1 cellular context compared by ENCODE assay signal in the genomic region with DNA sequence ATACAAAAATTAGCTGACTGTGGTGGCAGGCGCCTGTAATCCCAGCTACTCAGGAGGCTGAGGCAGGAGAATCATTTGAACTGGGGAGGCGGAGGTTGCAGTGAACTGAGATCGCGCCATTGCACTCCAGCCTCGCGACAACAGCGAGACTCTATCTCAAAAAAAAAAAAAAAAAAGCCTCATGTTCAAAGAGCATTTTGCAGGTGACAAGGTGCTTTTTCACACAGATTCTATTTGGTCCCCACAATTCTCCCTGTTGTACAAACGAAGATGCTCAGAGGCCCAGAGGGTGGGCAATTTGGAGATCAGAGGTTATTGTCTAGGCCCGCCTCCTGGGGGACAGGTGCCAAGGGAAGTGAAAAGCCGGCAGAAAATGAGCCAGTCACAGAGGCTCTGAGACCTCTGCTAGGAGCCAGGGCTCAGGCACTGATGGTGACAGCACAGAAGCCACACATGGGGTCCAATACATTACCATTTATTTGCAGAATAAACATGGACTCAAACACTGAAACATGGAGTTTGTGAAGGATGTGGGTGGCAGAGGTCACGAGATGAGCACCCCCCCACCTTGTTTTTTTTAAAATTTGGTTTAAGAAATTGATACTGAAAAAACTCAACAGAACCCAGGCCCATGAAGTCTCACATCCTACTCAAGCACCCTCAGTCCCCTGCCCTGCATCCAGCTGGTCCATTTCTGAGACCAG.
TF ChIP-seq lines count a peak whose summit lies in the region.

No MANE protein-coding gene starts in this region.

TF ChIP-seq in GM12878, 131 proteins besides CTCF, POLR2A, EP300 and RAD21:
- TF ChIP-seq TBL1XR1 (IDR thresholded peaks at IDR 0.05; ENCODE audit: low read depth, low read length) = no peak
- TF ChIP-seq RBBP5 (conservative IDR thresholded peaks at IDR 0.05) = no peak
- TF ChIP-seq ESRRA (IDR thresholded peaks at IDR 0.05; ENCODE audit: low read length) = no peak
- TF ChIP-seq SIX5 (IDR thresholded peaks at IDR 0.05; ENCODE audit: low read depth, low read length, severe bottlenecking) = no peak
- TF ChIP-seq TCF12 (IDR thresholded peaks at IDR 0.05; ENCODE audit: low read depth, low read length) = no peak
- TF ChIP-seq, protein P1, sequence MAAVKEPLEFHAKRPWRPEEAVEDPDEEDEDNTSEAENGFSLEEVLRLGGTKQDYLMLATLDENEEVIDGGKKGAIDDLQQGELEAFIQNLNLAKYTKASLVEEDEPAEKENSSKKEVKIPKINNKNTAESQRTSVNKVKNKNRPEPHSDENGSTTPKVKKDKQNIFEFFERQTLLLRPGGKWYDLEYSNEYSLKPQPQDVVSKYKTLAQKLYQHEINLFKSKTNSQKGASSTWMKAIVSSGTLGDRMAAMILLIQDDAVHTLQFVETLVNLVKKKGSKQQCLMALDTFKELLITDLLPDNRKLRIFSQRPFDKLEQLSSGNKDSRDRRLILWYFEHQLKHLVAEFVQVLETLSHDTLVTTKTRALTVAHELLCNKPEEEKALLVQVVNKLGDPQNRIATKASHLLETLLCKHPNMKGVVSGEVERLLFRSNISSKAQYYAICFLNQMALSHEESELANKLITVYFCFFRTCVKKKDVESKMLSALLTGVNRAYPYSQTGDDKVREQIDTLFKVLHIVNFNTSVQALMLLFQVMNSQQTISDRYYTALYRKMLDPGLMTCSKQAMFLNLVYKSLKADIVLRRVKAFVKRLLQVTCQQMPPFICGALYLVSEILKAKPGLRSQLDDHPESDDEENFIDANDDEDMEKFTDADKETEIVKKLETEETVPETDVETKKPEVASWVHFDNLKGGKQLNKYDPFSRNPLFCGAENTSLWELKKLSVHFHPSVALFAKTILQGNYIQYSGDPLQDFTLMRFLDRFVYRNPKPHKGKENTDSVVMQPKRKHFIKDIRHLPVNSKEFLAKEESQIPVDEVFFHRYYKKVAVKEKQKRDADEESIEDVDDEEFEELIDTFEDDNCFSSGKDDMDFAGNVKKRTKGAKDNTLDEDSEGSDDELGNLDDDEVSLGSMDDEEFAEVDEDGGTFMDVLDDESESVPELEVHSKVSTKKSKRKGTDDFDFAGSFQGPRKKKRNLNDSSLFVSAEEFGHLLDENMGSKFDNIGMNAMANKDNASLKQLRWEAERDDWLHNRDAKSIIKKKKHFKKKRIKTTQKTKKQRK (IDR thresholded peaks at IDR 0.05; ENCODE audit: low read depth, low read length) = no peak
- TF ChIP-seq, protein P2, sequence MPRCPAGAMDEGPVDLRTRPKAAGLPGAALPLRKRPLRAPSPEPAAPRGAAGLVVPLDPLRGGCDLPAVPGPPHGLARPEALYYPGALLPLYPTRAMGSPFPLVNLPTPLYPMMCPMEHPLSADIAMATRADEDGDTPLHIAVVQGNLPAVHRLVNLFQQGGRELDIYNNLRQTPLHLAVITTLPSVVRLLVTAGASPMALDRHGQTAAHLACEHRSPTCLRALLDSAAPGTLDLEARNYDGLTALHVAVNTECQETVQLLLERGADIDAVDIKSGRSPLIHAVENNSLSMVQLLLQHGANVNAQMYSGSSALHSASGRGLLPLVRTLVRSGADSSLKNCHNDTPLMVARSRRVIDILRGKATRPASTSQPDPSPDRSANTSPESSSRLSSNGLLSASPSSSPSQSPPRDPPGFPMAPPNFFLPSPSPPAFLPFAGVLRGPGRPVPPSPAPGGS (IDR thresholded peaks at IDR 0.05; ENCODE audit: borderline replicate concordance, insufficient read depth, low read depth, low read length, poor library complexity, severe bottlenecking) = no peak
- no peak for TF ChIP-seq TARDBP (IDR thresholded peaks at IDR 0.05; ENCODE audit: borderline replicate concordance)
- TF ChIP-seq, protein P3, sequence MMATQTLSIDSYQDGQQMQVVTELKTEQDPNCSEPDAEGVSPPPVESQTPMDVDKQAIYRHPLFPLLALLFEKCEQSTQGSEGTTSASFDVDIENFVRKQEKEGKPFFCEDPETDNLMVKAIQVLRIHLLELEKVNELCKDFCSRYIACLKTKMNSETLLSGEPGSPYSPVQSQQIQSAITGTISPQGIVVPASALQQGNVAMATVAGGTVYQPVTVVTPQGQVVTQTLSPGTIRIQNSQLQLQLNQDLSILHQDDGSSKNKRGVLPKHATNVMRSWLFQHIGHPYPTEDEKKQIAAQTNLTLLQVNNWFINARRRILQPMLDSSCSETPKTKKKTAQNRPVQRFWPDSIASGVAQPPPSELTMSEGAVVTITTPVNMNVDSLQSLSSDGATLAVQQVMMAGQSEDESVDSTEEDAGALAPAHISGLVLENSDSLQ (IDR thresholded peaks at IDR 0.05) = no peak
- no peak for TF ChIP-seq MXI1 (IDR thresholded peaks at IDR 0.05; ENCODE audit: low read depth, low read length)
- TF ChIP-seq, protein P4, sequence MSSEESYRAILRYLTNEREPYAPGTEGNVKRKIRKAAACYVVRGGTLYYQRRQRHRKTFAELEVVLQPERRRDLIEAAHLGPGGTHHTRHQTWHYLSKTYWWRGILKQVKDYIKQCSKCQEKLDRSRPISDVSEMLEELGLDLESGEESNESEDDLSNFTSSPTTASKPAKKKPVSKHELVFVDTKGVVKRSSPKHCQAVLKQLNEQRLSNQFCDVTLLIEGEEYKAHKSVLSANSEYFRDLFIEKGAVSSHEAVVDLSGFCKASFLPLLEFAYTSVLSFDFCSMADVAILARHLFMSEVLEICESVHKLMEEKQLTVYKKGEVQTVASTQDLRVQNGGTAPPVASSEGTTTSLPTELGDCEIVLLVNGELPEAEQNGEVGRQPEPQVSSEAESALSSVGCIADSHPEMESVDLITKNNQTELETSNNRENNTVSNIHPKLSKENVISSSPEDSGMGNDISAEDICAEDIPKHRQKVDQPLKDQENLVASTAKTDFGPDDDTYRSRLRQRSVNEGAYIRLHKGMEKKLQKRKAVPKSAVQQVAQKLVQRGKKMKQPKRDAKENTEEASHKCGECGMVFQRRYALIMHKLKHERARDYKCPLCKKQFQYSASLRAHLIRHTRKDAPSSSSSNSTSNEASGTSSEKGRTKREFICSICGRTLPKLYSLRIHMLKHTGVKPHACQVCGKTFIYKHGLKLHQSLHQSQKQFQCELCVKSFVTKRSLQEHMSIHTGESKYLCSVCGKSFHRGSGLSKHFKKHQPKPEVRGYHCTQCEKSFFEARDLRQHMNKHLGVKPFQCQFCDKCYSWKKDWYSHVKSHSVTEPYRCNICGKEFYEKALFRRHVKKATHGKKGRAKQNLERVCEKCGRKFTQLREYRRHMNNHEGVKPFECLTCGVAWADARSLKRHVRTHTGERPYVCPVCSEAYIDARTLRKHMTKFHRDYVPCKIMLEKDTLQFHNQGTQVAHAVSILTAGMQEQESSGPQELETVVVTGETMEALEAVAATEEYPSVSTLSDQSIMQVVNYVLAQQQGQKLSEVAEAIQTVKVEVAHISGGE (CRISPR knock-in tag; IDR thresholded peaks at IDR 0.05) = no peak
- no peak for TF ChIP-seq ATF7 (IDR thresholded peaks at IDR 0.05; ENCODE audit: low read depth)
- no peak for TF ChIP-seq TCF3 (IDR thresholded peaks at IDR 0.05; ENCODE audit: borderline replicate concordance, insufficient read depth, low read depth, low read length)
